1 cellular context compared by ENCODE assay signal in the genomic region with DNA sequence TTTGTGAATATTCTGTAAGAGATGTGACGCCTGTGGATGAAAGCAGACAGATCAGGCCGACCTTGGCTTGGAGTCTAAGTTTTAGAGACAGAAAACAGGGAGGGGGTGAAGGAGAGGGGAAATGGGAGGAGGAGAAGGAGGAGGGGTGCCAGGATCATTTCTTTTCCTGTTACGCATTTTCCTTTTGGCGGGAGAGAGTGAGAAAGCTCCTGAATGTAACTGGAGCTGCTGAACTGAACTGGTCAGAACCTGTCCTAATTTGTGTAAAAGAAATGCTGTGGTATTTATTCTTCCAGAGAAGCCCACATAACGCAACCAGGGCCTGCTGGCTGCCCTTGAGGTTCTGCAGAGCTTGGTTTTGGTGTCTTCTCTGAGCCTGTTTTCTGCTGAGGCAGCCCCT.
TF ChIP-seq lines count a peak whose summit lies in the region.

No MANE protein-coding gene starts in this region.

TF ChIP-seq in SK-N-SH, 30 proteins besides CTCF, POLR2A, EP300 and RAD21 (continued from another document):
- TF ChIP-seq GABPA (IDR thresholded peaks at IDR 0.05; ENCODE audit: low read depth) (no peak), SIN3A (IDR thresholded peaks at IDR 0.05; ENCODE audit: borderline replicate concordance, low read depth, low read length) (no peak), RXRA (IDR thresholded peaks at IDR 0.05; ENCODE audit: borderline replicate concordance, low read depth) (no peak), USF2 (IDR thresholded peaks at IDR 0.05; ENCODE audit: borderline replicate concordance, low read depth, low read length) (no peak), NFIC (IDR thresholded peaks at IDR 0.05; ENCODE audit: borderline replicate concordance) (no peak), USF1 (IDR thresholded peaks at IDR 0.05; ENCODE audit: borderline replicate concordance, low read depth) (no peak), EZH2phosphoT487 (IDR thresholded peaks at IDR 0.05; ENCODE audit: borderline replicate concordance, low read depth) (no peak), MXI1 (IDR thresholded peaks at IDR 0.05; ENCODE audit: low read depth, low read length) (no peak)
